In the genomic region with DNA sequence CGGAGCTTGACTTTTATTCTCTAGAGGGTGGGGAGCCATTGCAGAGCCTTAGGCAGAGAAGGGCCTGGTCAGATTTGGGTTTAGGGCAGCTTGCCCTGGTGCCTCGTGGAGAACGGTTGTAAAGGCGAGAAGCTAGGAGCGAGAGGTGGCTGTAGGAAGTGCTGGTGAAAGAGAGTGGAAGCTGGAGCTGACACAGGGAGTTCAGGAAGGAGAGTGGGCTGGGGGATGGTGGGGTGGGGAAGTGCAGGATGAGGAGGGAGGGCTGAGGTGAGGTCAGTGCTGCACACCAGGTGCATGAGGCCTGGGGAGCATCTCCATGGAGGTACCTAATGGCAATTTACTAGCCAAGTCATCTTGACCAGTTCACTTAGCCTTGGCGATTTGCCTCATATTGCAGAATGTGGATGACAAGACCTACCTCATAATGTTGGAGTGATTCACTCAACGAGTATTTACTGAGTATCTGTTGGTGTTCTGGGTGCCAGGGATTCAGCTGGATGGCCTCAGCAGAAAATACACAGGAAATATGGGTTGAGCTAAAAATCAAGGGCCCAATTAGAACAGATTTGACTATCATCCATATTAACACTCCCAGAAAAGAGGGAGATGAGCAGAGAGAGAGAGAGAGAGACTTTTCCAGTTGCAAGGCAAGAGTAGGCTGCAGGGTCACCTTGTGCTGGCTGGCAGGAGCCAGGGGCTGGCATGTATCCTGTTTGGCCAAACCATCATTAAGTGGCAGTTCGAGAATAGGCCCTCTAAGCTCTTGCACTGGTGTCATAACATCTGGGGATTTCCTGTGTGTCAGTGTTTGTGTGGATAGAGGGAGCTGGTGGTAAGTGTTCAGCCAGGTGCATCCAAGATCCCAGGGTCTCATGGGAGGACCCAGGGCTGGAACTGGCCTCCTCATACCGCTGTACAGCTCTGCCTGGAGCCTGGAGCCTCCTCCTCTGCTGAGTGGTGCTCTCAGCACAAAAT, we compare ENCODE assay signal across 14 cellular contexts. TPM values are rescaled to one million over a fixed set of nuclear protein-coding genes. Genes with fewer than 3 reads are reported as not detected.
DNase-seq lines count a peak whose midpoint lies in the region; ATAC-seq and TF ChIP-seq lines count a peak whose summit lies in the region.
"Had no signal": no experiment of that assay in that cellular context is flagged by ENCODE, and none has a peak within 500 bp of the region (broad histone marks: within the 10 kb centered on the region; RNA-seq: fewer than 3 reads in every experiment).

No MANE protein-coding gene starts in this region.

- no peaks in the 10 kb centered on the region for H3K4me1 Mint-ChIP-seq in mesothelial cell of epicardium
- H3K4me1 Mint-ChIP-seq in activated naive CD8-positive, alpha-beta T cell treated with anti-CD3 and anti-CD28 coated beads, Interleukin-2, amount 50 U/mL, for 24 hours = no peaks in the 10 kb centered on the region
- H3K4me1 Mint-ChIP-seq: activated naive CD8-positive, alpha-beta T cell treated with anti-CD3 and anti-CD28 coated beads, Interleukin-2, amount 10 ng/mL, durations not matched to agents 7 days and 5 days; neural crest cell had no signal

- H3K36me3 ChIP-seq in heart right ventricle = no peaks in the 10 kb centered on the region
- H3K36me3 ChIP-seq: uterus had no signal

- peaks cover 7 to 59% (median 35%) of the 10 kb centered on the region in 9 donors for H3K4me1 ChIP-seq in heart right ventricle
- H3K4me1 ChIP-seq: uterus had no signal

- no peaks in the 10 kb centered on the region for H3K27me3 ChIP-seq in heart right ventricle
- H3K27me3 ChIP-seq: uterus had no signal

- ATAC-seq in heart right ventricle = peak in 4 of 8 donors; percentile 24 to 43 (median 38)
- no peak for ATAC-seq in activated naive CD8-positive, alpha-beta T cell treated with anti-CD3 and anti-CD28 coated beads, Interleukin-2, amount 50 U/mL, for 24 hours
- no peak for ATAC-seq in HG02763 (IDR thresholded peaks at IDR 0.05; ENCODE audit: unreplicated experiment)

- H3K27ac Mint-ChIP-seq in mesothelial cell of epicardium = no peak overlapping the region
- H3K27ac Mint-ChIP-seq in activated naive CD8-positive, alpha-beta T cell treated with anti-CD3 and anti-CD28 coated beads, Interleukin-2, amount 50 U/mL, for 24 hours = no peak overlapping the region
- H3K27ac Mint-ChIP-seq: activated naive CD8-positive, alpha-beta T cell treated with anti-CD3 and anti-CD28 coated beads, Interleukin-2, amount 10 ng/mL, durations not matched to agents 7 days and 5 days had no signal

- WGBS in heart right ventricle, 2 donors = 69% methylated on average over 9 of the region's 9 CpGs

- peak overlapping the region in 8 of 10 donors; percentile 26 to 89 (median 78) for H3K27ac ChIP-seq in heart right ventricle

- H3K27me3 Mint-ChIP-seq in mesothelial cell of epicardium (ENCODE audit: low read depth) = peaks cover 21% of the 10 kb centered on the region
- H3K27me3 Mint-ChIP-seq in activated naive CD8-positive, alpha-beta T cell treated with anti-CD3 and anti-CD28 coated beads, Interleukin-2, amount 50 U/mL, for 24 hours = no peaks in the 10 kb centered on the region

- H3K9me3 ChIP-seq in heart right ventricle = peaks cover 0 to 8% (median 0%) of the 10 kb centered on the region in 11 donors
- H3K9me3 ChIP-seq: uterus had no signal

- H3K36me3 Mint-ChIP-seq in mesothelial cell of epicardium = no peaks in the 10 kb centered on the region
- no peaks in the 10 kb centered on the region for H3K36me3 Mint-ChIP-seq in activated naive CD8-positive, alpha-beta T cell treated with anti-CD3 and anti-CD28 coated beads, Interleukin-2, amount 50 U/mL, for 24 hours (ENCODE audit: low read depth)
- H3K36me3 Mint-ChIP-seq: activated naive CD8-positive, alpha-beta T cell treated with anti-CD3 and anti-CD28 coated beads, Interleukin-2, amount 10 ng/mL, durations not matched to agents 7 days and 5 days had no signal

- intact Hi-C loops in heart right ventricle (cut with DNase I) (loop anchor here in 3 of 10 donors (2.0 to 5.0 kb wide), 2 partner anchors 41 to 44 kb away; a partner anchor contains a TSS), cardiac septum (cut with DNase I) (loop anchor here (10.0 kb wide), 1 partner anchor 54 kb away; no protein-coding TSS in a partner anchor)

- no peak for TF ChIP-seq CTCF in heart right ventricle (IDR thresholded peaks at IDR 0.05)
- TF ChIP-seq CTCF in mesothelial cell of epicardium (IDR thresholded peaks at IDR 0.05; ENCODE audit: unreplicated experiment) = no peak

- no peak overlapping the region for H3K4me3 Mint-ChIP-seq in mesothelial cell of epicardium
- no peak overlapping the region for H3K4me3 Mint-ChIP-seq in activated naive CD8-positive, alpha-beta T cell treated with anti-CD3 and anti-CD28 coated beads, Interleukin-2, amount 50 U/mL, for 24 hours
- H3K4me3 Mint-ChIP-seq: activated naive CD8-positive, alpha-beta T cell treated with anti-CD3 and anti-CD28 coated beads, Interleukin-2, amount 10 ng/mL, durations not matched to agents 7 days and 5 days; neural crest cell had no signal

- no peak overlapping the region for H3K4me3 ChIP-seq in heart right ventricle
- H3K4me3 ChIP-seq: uterus had no signal

- peak; percentile 19 to 37 for DNase-seq in heart right ventricle
- no peak for DNase-seq in cardiac septum (ENCODE audit: low spot score)
- DNase-seq in T1000 (lab: John Stamatoyannopoulos, UW) = peak; percentile 12
- DNase-seq in glomerular visceral epithelial cell (ENCODE audit: extremely low spot score) = peak; percentile 45
- no peak for DNase-seq in mesothelial cell of epicardium (ENCODE audit: low spot score in 2 of 2, unreplicated experiment in 2 of 2)
- DNase-seq in NCI-H1694 treated with DMSO at 0.1 percent for 48 hours (lab: John Stamatoyannopoulos, UW) = no peak
- DNase-seq in activated naive CD8-positive, alpha-beta T cell treated with anti-CD3 and anti-CD28 coated beads, Interleukin-2, amount 50 U/mL, for 24 hours = no peak
- DNase-seq: activated CD4-positive, CD25-positive, alpha-beta regulatory T cell treated with anti-CD3 and anti-CD28 coated beads, Interleukin-2, amount 50 U/mL, for 72 hours; activated naive CD8-positive, alpha-beta T cell treated with anti-CD3 and anti-CD28 coated beads, Interleukin-2, amount 10 ng/mL, durations not matched to agents 7 days and 5 days; C1 segment of cervical spinal cord; OCI-M1; uterus had no signal

- peaks cover 9% of the 10 kb centered on the region for H3K9me3 Mint-ChIP-seq in mesothelial cell of epicardium
- H3K9me3 Mint-ChIP-seq in activated naive CD8-positive, alpha-beta T cell treated with anti-CD3 and anti-CD28 coated beads, Interleukin-2, amount 50 U/mL, for 24 hours = no peaks in the 10 kb centered on the region
- H3K9me3 Mint-ChIP-seq: activated naive CD8-positive, alpha-beta T cell treated with anti-CD3 and anti-CD28 coated beads, Interleukin-2, amount 10 ng/mL, durations not matched to agents 7 days and 5 days had no signal

RNA-seq across cellular contexts. Expression of a gene that starts 44.4 kb away (rescaled TPM):
- total RNA-seq in heart right ventricle (10 to 100 TPM; 19.8 to 72.7 (median 35.6) TPM), cardiac septum (9.3 TPM), mesothelial cell of epicardium (not detected in 3 replicates)
- 100 to 1,000 TPM in 1 of 2 donors, 10 to 100 TPM in 1; 77.3 to 102 TPM for polyA plus RNA-seq in heart right ventricle
- total RNA-seq: activated naive CD8-positive, alpha-beta T cell treated with anti-CD3 and anti-CD28 coated beads, Interleukin-2, amount 10 ng/mL, durations not matched to agents 7 days and 5 days had no signal

Comparison
In these comparisons a context has a peak if more than half of its experiments do, and no peak if none do; other contexts are left out.
1. DNase-seq: peak in heart right ventricle (2 of 2), T1000 (single experiment) and glomerular visceral epithelial cell (single experiment); none in cardiac septum (single experiment), mesothelial cell of epicardium (0 of 2), NCI-H1694 treated with DMSO at 0.1 percent for 48 hours (single experiment) and activated naive CD8-positive, alpha-beta T cell treated with anti-CD3 and anti-CD28 coated beads, Interleukin-2, amount 50 U/mL, for 24 hours (single experiment).